Comparison of ENCODE assay signal across 33 cellular contexts in genomic region chr11:90294091-90294490, GRCh38.
"Had no signal": no experiment of that assay in that cellular context is flagged by ENCODE, and none has a peak within 500 bp of the region (broad histone marks: within the 10 kb centered on the region; RNA-seq: fewer than 3 reads in every experiment).

No MANE protein-coding gene starts in this region.

- DNase-seq: Kasumi-1, MG63, NCI-H1048, NCI-H1092 treated with DMSO at 0.1 percent for 48 hours, NCI-H1105 treated with DMSO at 0.1 percent for 48 hours, NCI-H1417, NCI-H1436, NCI-H146, NCI-H1694, NCI-H187, NCI-H1930, NCI-H2029 treated with DMSO at 0.1 percent for 48 hours, NCI-H2081 treated with DMSO at 0.1 percent for 48 hours, NCI-H2107, NCI-H2171, NCI-H226, NCI-H446 treated with DMSO at 0.1 percent for 48 hours, NCI-H510A, NCI-H524, NCI-H526, NCI-H69, NCI-H748 treated with DMSO at 0.1 percent for 48 hours, NCI-H82, PC-3, Peyer's patch, RPMI8226, SHP77, SIG-M5, SJCRH30, SK-N-SH, SW 1271, T-helper 1 cell had no signal

- H3K36me3 ChIP-seq: MG63, Peyer's patch, SJCRH30 had no signal

- H3K4me1 ChIP-seq: Peyer's patch, SJCRH30 had no signal

- H3K27ac ChIP-seq: KMS-11, Peyer's patch, SJCRH30 had no signal

- H3K9ac ChIP-seq: KMS-11, SK-N-SH had no signal

- H3K9me3 ChIP-seq: MG63, Peyer's patch, SJCRH30, SK-N-SH had no signal

- H3K4me3 ChIP-seq: MG63, Peyer's patch, SJCRH30 had no signal

- ATAC-seq: PC-3 had no signal

- H3K27me3 ChIP-seq: MG63, Peyer's patch, SJCRH30 had no signal
